Comparison of ENCODE assay signal across 20 cellular contexts in the genomic region with DNA sequence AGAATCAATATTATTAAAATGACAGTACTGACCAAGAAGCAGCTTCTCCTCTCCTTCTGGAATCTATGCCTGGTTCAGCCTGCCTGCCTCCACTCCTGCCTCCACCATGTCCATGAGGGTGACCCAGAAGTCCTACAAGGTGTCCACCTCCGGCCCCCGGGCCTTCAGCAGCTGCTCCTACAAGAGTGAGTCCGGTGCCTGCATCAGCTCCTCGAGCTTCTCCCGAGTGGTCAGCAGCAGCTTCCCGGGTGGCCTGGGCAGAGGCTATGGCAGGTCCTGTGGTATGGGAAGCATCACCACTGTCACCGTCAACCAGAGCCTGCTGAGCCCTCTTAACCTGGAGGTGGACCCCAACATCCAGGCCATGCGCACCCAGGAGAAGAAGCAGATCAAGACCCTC.
"Had no signal": no experiment of that assay in that cellular context is flagged by ENCODE, and none has a peak within 500 bp of the region (broad histone marks: within the 10 kb centered on the region; RNA-seq: fewer than 3 reads in every experiment).

No MANE protein-coding gene starts in this region.

- H3K4me2 ChIP-seq: KMS-11, SK-N-SH had no signal

- DNase-seq: Kasumi-1, MM.1S, NCI-H1092 treated with DMSO at 0.1 percent for 48 hours, NCI-H1436, NCI-H187, NCI-H2029, NCI-H2081 treated with DMSO at 0.1 percent for 48 hours, NCI-H2171, NCI-H226, NCI-H446, NCI-H510A, NCI-H524 treated with DMSO at 0.1 percent for 48 hours, NCI-H69, NCI-H774, RPMI8226, SHP77, SK-N-SH had no signal

- H3K9me3 ChIP-seq: SK-N-SH had no signal

- H3K9ac ChIP-seq: KMS-11, SK-N-SH had no signal

- H3K4me3 ChIP-seq: K562 had no signal

- H3K27ac ChIP-seq: HL-60, KMS-11 had no signal
